1 cellular context compared by ENCODE assay signal in genomic region chr9:113381909-113382411, GRCh38.
TF ChIP-seq lines count a peak whose summit lies in the region.

No MANE protein-coding gene starts in this region.

TF ChIP-seq in HepG2, 621 proteins besides CTCF, POLR2A, EP300 and RAD21 (continued from another document and continues in another):
- TF ChIP-seq, protein P1, sequence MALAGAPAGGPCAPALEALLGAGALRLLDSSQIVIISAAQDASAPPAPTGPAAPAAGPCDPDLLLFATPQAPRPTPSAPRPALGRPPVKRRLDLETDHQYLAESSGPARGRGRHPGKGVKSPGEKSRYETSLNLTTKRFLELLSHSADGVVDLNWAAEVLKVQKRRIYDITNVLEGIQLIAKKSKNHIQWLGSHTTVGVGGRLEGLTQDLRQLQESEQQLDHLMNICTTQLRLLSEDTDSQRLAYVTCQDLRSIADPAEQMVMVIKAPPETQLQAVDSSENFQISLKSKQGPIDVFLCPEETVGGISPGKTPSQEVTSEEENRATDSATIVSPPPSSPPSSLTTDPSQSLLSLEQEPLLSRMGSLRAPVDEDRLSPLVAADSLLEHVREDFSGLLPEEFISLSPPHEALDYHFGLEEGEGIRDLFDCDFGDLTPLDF (CRISPR knock-in tag; IDR thresholded peaks at IDR 0.05) = no peak
- no peak for TF ChIP-seq BORCS8-MEF2B (CRISPR knock-in tag; IDR thresholded peaks at IDR 0.05)
- TF ChIP-seq HDAC6 (IDR thresholded peaks at IDR 0.05; ENCODE audit: low read depth, low read length) = no peak
- no peak for TF ChIP-seq ZNF18 (CRISPR knock-in tag; IDR thresholded peaks at IDR 0.05; ENCODE audit: insufficient replicate concordance)
- no peak for TF ChIP-seq KLF11 (CRISPR knock-in tag; IDR thresholded peaks at IDR 0.05)
- TF ChIP-seq ZSCAN9 (CRISPR knock-in tag; IDR thresholded peaks at IDR 0.05; ENCODE audit: borderline replicate concordance) = no peak
- TF ChIP-seq TOPORS (CRISPR knock-in tag; IDR thresholded peaks at IDR 0.05) = no peak
- TF ChIP-seq ZFP36L1 (CRISPR knock-in tag; IDR thresholded peaks at IDR 0.05) = no peak
- TF ChIP-seq IRX3 (CRISPR knock-in tag; IDR thresholded peaks at IDR 0.05; ENCODE audit: borderline replicate concordance, low read depth) = no peak
- TF ChIP-seq USF2 (IDR thresholded peaks at IDR 0.05; ENCODE audit: low read depth, low read length) = no peak
- no peak for TF ChIP-seq USF2 (CRISPR knock-in tag; IDR thresholded peaks at IDR 0.05; ENCODE audit: borderline replicate concordance)
- TF ChIP-seq SRF (IDR thresholded peaks at IDR 0.05; ENCODE audit: low read depth, low read length) = no peak; the same call in 1 of the 2 replicates
- peak; percentile 42 for TF ChIP-seq ASH2L (IDR thresholded peaks at IDR 0.05; ENCODE audit: insufficient read length, low read depth, low read length)
- no peak for TF ChIP-seq CHCHD3 (CRISPR knock-in tag; IDR thresholded peaks at IDR 0.05)
- TF ChIP-seq, protein P2, sequence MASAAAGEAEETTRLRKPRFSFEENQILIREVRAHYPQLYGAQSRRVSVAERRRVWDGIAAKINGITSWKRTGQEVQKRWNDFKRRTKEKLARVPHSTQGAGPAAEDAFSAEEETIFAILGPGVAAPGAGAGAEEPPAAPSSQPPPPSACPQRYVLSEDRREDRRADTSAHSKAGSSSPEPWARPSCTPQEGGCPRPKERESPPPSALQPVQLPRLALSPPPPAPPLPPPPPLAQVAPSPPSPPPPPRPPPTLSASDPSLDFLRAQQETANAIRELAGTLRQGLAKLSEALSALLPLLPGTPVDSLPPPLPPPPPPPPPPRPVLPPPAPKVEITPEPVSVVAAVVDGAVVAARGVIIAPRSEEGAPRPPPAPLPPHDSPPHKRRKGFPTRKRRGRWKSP (CRISPR knock-in tag; IDR thresholded peaks at IDR 0.05) = no peak
- no peak for TF ChIP-seq POLR2G (IDR thresholded peaks at IDR 0.05; ENCODE audit: low read depth, low read length)
- peak; percentile 86; the same call in 1 of the 2 replicates for TF ChIP-seq SPEN (CRISPR knock-in tag; IDR thresholded peaks at IDR 0.05; ENCODE audit: low read depth)
- no peak for TF ChIP-seq LCORL (IDR thresholded peaks at IDR 0.05)
- peak; percentile 64 for TF ChIP-seq LCORL (CRISPR knock-in tag; IDR thresholded peaks at IDR 0.05)
- TF ChIP-seq ISL2 (CRISPR knock-in tag; IDR thresholded peaks at IDR 0.05) = peak; percentile 60; the same call in 1 of the 2 replicates
- TF ChIP-seq ZKSCAN8 (CRISPR knock-in tag; IDR thresholded peaks at IDR 0.05; ENCODE audit: borderline replicate concordance) = no peak; the same call in 1 of the 2 replicates
- no peak for TF ChIP-seq NPAS2 (CRISPR knock-in tag; IDR thresholded peaks at IDR 0.05; ENCODE audit: borderline replicate concordance)
- TF ChIP-seq, protein P3, sequence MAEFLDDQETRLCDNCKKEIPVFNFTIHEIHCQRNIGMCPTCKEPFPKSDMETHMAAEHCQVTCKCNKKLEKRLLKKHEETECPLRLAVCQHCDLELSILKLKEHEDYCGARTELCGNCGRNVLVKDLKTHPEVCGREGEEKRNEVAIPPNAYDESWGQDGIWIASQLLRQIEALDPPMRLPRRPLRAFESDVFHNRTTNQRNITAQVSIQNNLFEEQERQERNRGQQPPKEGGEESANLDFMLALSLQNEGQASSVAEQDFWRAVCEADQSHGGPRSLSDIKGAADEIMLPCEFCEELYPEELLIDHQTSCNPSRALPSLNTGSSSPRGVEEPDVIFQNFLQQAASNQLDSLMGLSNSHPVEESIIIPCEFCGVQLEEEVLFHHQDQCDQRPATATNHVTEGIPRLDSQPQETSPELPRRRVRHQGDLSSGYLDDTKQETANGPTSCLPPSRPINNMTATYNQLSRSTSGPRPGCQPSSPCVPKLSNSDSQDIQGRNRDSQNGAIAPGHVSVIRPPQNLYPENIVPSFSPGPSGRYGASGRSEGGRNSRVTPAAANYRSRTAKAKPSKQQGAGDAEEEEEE (CRISPR knock-in tag; IDR thresholded peaks at IDR 0.05; ENCODE audit: borderline replicate concordance) = no peak
- peak; percentile 80; the same call in 1 of the 2 replicates for TF ChIP-seq MIER3 (CRISPR knock-in tag; IDR thresholded peaks at IDR 0.05; ENCODE audit: borderline replicate concordance)
- TF ChIP-seq ZBTB8A (CRISPR knock-in tag; IDR thresholded peaks at IDR 0.05; ENCODE audit: borderline replicate concordance, low read depth) = no peak
- TF ChIP-seq, protein P4, sequence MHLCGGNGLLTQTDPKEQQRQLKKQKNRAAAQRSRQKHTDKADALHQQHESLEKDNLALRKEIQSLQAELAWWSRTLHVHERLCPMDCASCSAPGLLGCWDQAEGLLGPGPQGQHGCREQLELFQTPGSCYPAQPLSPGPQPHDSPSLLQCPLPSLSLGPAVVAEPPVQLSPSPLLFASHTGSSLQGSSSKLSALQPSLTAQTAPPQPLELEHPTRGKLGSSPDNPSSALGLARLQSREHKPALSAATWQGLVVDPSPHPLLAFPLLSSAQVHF (CRISPR knock-in tag; IDR thresholded peaks at IDR 0.05) = no peak
- TF ChIP-seq HOXA5 (CRISPR knock-in tag; IDR thresholded peaks at IDR 0.05) = no peak
- TF ChIP-seq KLF16 (CRISPR knock-in tag; IDR thresholded peaks at IDR 0.05) = peak in 1 of 2 experiments; percentile 34; a peak in 1 of 4 replicates
- no peak for TF ChIP-seq PAWR (CRISPR knock-in tag; IDR thresholded peaks at IDR 0.05; ENCODE audit: borderline replicate concordance)
- TF ChIP-seq CENPX (CRISPR knock-in tag; IDR thresholded peaks at IDR 0.05) = no peak
- TF ChIP-seq SP1 (IDR thresholded peaks at IDR 0.05) = no peak
- TF ChIP-seq SP1 (CRISPR knock-in tag; IDR thresholded peaks at IDR 0.05) = no peak
- TF ChIP-seq TEAD2 (CRISPR knock-in tag; IDR thresholded peaks at IDR 0.05) = no peak
- TF ChIP-seq ZNF619 (CRISPR knock-in tag; IDR thresholded peaks at IDR 0.05) = no peak
- TF ChIP-seq ZNF639 (CRISPR knock-in tag; conservative IDR thresholded peaks at IDR 0.05) = no peak
- no peak for TF ChIP-seq ZNF747 (CRISPR knock-in tag; IDR thresholded peaks at IDR 0.05; ENCODE audit: borderline replicate concordance)
- no peak for TF ChIP-seq AKNA (CRISPR knock-in tag; IDR thresholded peaks at IDR 0.05; ENCODE audit: borderline replicate concordance)
- no peak for TF ChIP-seq BCLAF1 (IDR thresholded peaks at IDR 0.05)
- TF ChIP-seq KDM1A (CRISPR knock-in tag; IDR thresholded peaks at IDR 0.05) = no peak
- no peak for TF ChIP-seq JUNB (CRISPR knock-in tag; IDR thresholded peaks at IDR 0.05; ENCODE audit: borderline replicate concordance)
- no peak for TF ChIP-seq ZBTB25 (CRISPR knock-in tag; IDR thresholded peaks at IDR 0.05)
- TF ChIP-seq KDM6A (CRISPR knock-in tag; IDR thresholded peaks at IDR 0.05; ENCODE audit: low read depth) = peak; percentile 91
- no peak for TF ChIP-seq CCAR2 (optimal IDR thresholded peaks at IDR 0.05; ENCODE audit: low read depth, low read length)
- TF ChIP-seq XRCC5 (optimal IDR thresholded peaks at IDR 0.05; ENCODE audit: low read length) = peak; percentile 23
- TF ChIP-seq CENPT (CRISPR knock-in tag; IDR thresholded peaks at IDR 0.05; ENCODE audit: low read depth) = no peak
- no peak for TF ChIP-seq ZNF224 (CRISPR knock-in tag; IDR thresholded peaks at IDR 0.05)
- TF ChIP-seq ZNF451 (CRISPR knock-in tag; IDR thresholded peaks at IDR 0.05) = no peak
